ENCODE assay signal across 16 cellular contexts in genomic region chr9:134343637-134344036, GRCh38. TPM values are rescaled to one million over a fixed set of nuclear protein-coding genes. Genes with fewer than 3 reads are reported as not detected.
DNase-seq lines count a peak whose midpoint lies in the region; ATAC-seq and TF ChIP-seq lines count a peak whose summit lies in the region.
"Had no signal": no experiment of that assay in that cellular context is flagged by ENCODE, and none has a peak within 500 bp of the region (broad histone marks: within the 10 kb centered on the region; RNA-seq: fewer than 3 reads in every experiment).

No MANE protein-coding gene starts in this region.

- H3K27ac ChIP-seq in gastroesophageal sphincter: peak overlapping the region in 3 of 4 donors; percentile 35 to 64 (median 37)
- H3K27ac ChIP-seq in neutrophil: peak overlapping the region; percentile 98
- H3K27ac ChIP-seq in upper lobe of right lung: peak overlapping the region; percentile 58
- H3K27ac ChIP-seq: GM23248 had no signal

- peak overlapping the region; percentile 62 for H3K27ac Mint-ChIP-seq in activated naive CD8-positive, alpha-beta T cell treated with anti-CD3 and anti-CD28 coated beads, Interleukin-2, amount 10 ng/mL, durations not matched to agents 7 days and 5 days
- H3K27ac Mint-ChIP-seq in activated naive CD8-positive, alpha-beta T cell treated with anti-CD3 and anti-CD28 coated beads for 36 hours: no peak overlapping the region
- no peak overlapping the region for H3K27ac Mint-ChIP-seq in nephron progenitor cell

- H3K9me3 ChIP-seq in gastroesophageal sphincter: no peaks in the 10 kb centered on the region
- no peaks in the 10 kb centered on the region for H3K9me3 ChIP-seq in neutrophil
- H3K9me3 ChIP-seq in upper lobe of right lung: no peaks in the 10 kb centered on the region

- DNase-seq in activated naive CD8-positive, alpha-beta T cell treated with anti-CD3 and anti-CD28 coated beads, Interleukin-2, amount 10 ng/mL, durations not matched to agents 7 days and 5 days: no peak
- no peak for DNase-seq in activated naive CD8-positive, alpha-beta T cell treated with anti-CD3 and anti-CD28 coated beads for 36 hours
- DNase-seq in upper lobe of right lung: no peak
- no peak for DNase-seq in GM19238 (ENCODE audit: insufficient read length, low spot score)
- no peak for DNase-seq in EL
- DNase-seq in nephron progenitor cell: no peak
- DNase-seq: COR-L47, dermis blood vessel endothelial cell, GM23248, NCI-H146, NCI-H510A, T-helper 1 cell had no signal

- no peaks in the 10 kb centered on the region for H3K36me3 Mint-ChIP-seq in activated naive CD8-positive, alpha-beta T cell treated with anti-CD3 and anti-CD28 coated beads, Interleukin-2, amount 10 ng/mL, durations not matched to agents 7 days and 5 days
- H3K36me3 Mint-ChIP-seq in activated naive CD8-positive, alpha-beta T cell treated with anti-CD3 and anti-CD28 coated beads for 36 hours: no peaks in the 10 kb centered on the region
- no peaks in the 10 kb centered on the region for H3K36me3 Mint-ChIP-seq in nephron progenitor cell (ENCODE audit: low read depth)

- no peak for TF ChIP-seq EP300 in gastroesophageal sphincter (IDR thresholded peaks at IDR 0.05)

- no peaks in the 10 kb centered on the region for H3K36me3 ChIP-seq in gastroesophageal sphincter
- H3K36me3 ChIP-seq in neutrophil: peaks cover 4% of the 10 kb centered on the region
- H3K36me3 ChIP-seq in upper lobe of right lung: no peaks in the 10 kb centered on the region

- POLR2A ChIA-PET in activated naive CD8-positive, alpha-beta T cell treated with anti-CD3 and anti-CD28 coated beads, Interleukin-2, amount 10 ng/mL, durations not matched to agents 7 days and 5 days (lab: Charles Lee): interaction anchor here (0.6 kb wide), 1 partner anchor 100 kb away, joined by 3 read pairs; no protein-coding TSS in a partner anchor

- WGBS in gastroesophageal sphincter (ENCODE audit: low coverage in 1 of 2), 2 donors: no CpG with 5 or more reads among the region's 16 CpGs

- H3K27me3 Mint-ChIP-seq in activated naive CD8-positive, alpha-beta T cell treated with anti-CD3 and anti-CD28 coated beads, Interleukin-2, amount 10 ng/mL, durations not matched to agents 7 days and 5 days: peaks cover 3% of the 10 kb centered on the region
- H3K27me3 Mint-ChIP-seq in activated naive CD8-positive, alpha-beta T cell treated with anti-CD3 and anti-CD28 coated beads for 36 hours: no peaks in the 10 kb centered on the region
- peaks cover 3% of the 10 kb centered on the region for H3K27me3 Mint-ChIP-seq in nephron progenitor cell (ENCODE audit: low read depth, poor library complexity)

- TF ChIP-seq POLR2A in gastroesophageal sphincter (IDR thresholded peaks at IDR 0.05): no peak

- TF ChIP-seq CTCF in gastroesophageal sphincter (IDR thresholded peaks at IDR 0.05): no peak
- no peak for TF ChIP-seq CTCF in neutrophil (IDR thresholded peaks at IDR 0.05)
- TF ChIP-seq CTCF in upper lobe of right lung (IDR thresholded peaks at IDR 0.05): no peak
- TF ChIP-seq CTCF in nephron progenitor cell (IDR thresholded peaks at IDR 0.05): no peak

- no peaks in the 10 kb centered on the region for H3K9me3 Mint-ChIP-seq in activated naive CD8-positive, alpha-beta T cell treated with anti-CD3 and anti-CD28 coated beads, Interleukin-2, amount 10 ng/mL, durations not matched to agents 7 days and 5 days
- no peaks in the 10 kb centered on the region for H3K9me3 Mint-ChIP-seq in activated naive CD8-positive, alpha-beta T cell treated with anti-CD3 and anti-CD28 coated beads for 36 hours
- H3K9me3 Mint-ChIP-seq in nephron progenitor cell: no peaks in the 10 kb centered on the region

- no peak overlapping the region for H3K4me3 Mint-ChIP-seq in activated naive CD8-positive, alpha-beta T cell treated with anti-CD3 and anti-CD28 coated beads, Interleukin-2, amount 10 ng/mL, durations not matched to agents 7 days and 5 days
- H3K4me3 Mint-ChIP-seq in activated naive CD8-positive, alpha-beta T cell treated with anti-CD3 and anti-CD28 coated beads for 36 hours: no peak overlapping the region
- no peak overlapping the region for H3K4me3 Mint-ChIP-seq in nephron progenitor cell

- H3K27me3 ChIP-seq in gastroesophageal sphincter: no peaks in the 10 kb centered on the region
- H3K27me3 ChIP-seq in neutrophil: no peaks in the 10 kb centered on the region
- no peaks in the 10 kb centered on the region for H3K27me3 ChIP-seq in upper lobe of right lung

- H3K4me1 Mint-ChIP-seq in activated naive CD8-positive, alpha-beta T cell treated with anti-CD3 and anti-CD28 coated beads, Interleukin-2, amount 10 ng/mL, durations not matched to agents 7 days and 5 days: peaks cover 8% of the 10 kb centered on the region
- peaks cover 8% of the 10 kb centered on the region for H3K4me1 Mint-ChIP-seq in activated naive CD8-positive, alpha-beta T cell treated with anti-CD3 and anti-CD28 coated beads for 36 hours
- H3K4me1 Mint-ChIP-seq in nephron progenitor cell: peaks cover 41% of the 10 kb centered on the region

- no peak overlapping the region for H3K4me3 ChIP-seq in gastroesophageal sphincter
- peak overlapping the region; percentile 58 to 60 for H3K4me3 ChIP-seq in neutrophil (ENCODE audit: low read depth in 1 of 2, low read length in 1 of 2)
- no peak overlapping the region for H3K4me3 ChIP-seq in upper lobe of right lung
- H3K4me3 ChIP-seq: GM23248 had no signal

- intact Hi-C loops in upper lobe of right lung (cut with DNase I): no loop called here

- H3K4me1 ChIP-seq in gastroesophageal sphincter (peaks cover 0 to 100% (median 96%) of the 10 kb centered on the region in 3 donors), neutrophil (ENCODE audit: control insufficient read depth in 1 of 2, insufficient read depth in 1 of 2, low read depth in 1 of 2, low read length in 1 of 2) (peaks cover 87 to 98% of the 10 kb centered on the region in 2 experiments), upper lobe of right lung (peaks cover 79% of the 10 kb centered on the region)

- ATAC-seq in activated naive CD8-positive, alpha-beta T cell treated with anti-CD3 and anti-CD28 coated beads, Interleukin-2, amount 10 ng/mL, durations not matched to agents 7 days and 5 days (ENCODE audit: low read depth): no peak
- ATAC-seq in gastroesophageal sphincter (peak; percentile 14), upper lobe of right lung (peak; percentile 6)
- ATAC-seq: activated CD4-positive, CD25-positive, alpha-beta regulatory T cell treated with anti-CD3 and anti-CD28 coated beads, Interleukin-2, amount 50 U/mL, for 24 hours; Panc1 had no signal

RNA-seq across cellular contexts. Expression of gene RXRA, which starts 17.4 kb away (rescaled TPM):
- total RNA-seq in activated naive CD8-positive, alpha-beta T cell treated with anti-CD3 and anti-CD28 coated beads, Interleukin-2, amount 10 ng/mL, durations not matched to agents 7 days and 5 days: 1 to 10 TPM; 5.6 to 7.1 TPM
- 10 to 100 TPM; 11.0 to 11.4 TPM for total RNA-seq in activated naive CD8-positive, alpha-beta T cell treated with anti-CD3 and anti-CD28 coated beads for 36 hours
- total RNA-seq in gastroesophageal sphincter (10 to 100 TPM; 45.1 to 78.9 (median 55.3) TPM), upper lobe of right lung (80.6 TPM)

Comparison
In these comparisons a context has a peak if more than half of its experiments do, and no peak if none do; other contexts are left out.
1. H3K27ac ChIP-seq: peak in every context shown above with its lines; median percentile 98 in neutrophil; 58 in upper lobe of right lung; 37 in gastroesophageal sphincter.
2. H3K4me3 ChIP-seq: peak in neutrophil (2 of 2); none in gastroesophageal sphincter (0 of 2) and upper lobe of right lung (single experiment).